ENCODE assay signal across 8 cellular contexts in the genomic region with DNA sequence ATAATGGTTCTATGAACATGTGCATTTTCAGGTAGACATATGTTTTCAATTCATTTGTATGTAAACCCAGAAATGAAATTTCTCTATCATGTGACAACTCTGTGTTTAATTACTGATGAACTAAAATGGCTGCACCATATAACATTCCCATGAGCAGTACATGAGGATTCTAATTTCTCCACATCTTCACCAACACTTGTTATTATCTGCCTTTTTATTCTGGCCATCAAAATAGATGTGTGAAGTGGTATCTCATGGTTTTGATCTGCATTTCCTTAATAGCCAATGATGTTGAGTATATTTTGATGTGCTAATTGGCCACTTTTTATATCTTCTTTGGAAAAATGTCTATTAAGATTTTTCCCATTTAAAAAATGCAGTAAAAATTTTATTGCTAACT.
"Had no signal": no experiment of that assay in that cellular context is flagged by ENCODE, and none has a peak within 500 bp of the region (broad histone marks: within the 10 kb centered on the region; RNA-seq: fewer than 3 reads in every experiment).

No MANE protein-coding gene starts in this region.

- H3K9me3 ChIP-seq: HAP-1 had no signal

- H3K4me3 ChIP-seq: GM23248, HAP-1 had no signal

- FAIRE-seq: HTR-8/SVneo had no signal

- H2AFZ ChIP-seq: GM23248 had no signal

- H3K27ac ChIP-seq: GM23248 had no signal

- H3K36me3 ChIP-seq: HAP-1 had no signal

- H3K9ac ChIP-seq: GM23248 had no signal

- DNase-seq: GM23248, GOT3, H7, IMR-90, KBM-7 had no signal

- ATAC-seq: HCT116 had no signal
